21 cellular contexts compared by ENCODE assay signal in genomic region chr15:76229266-76229665, GRCh38.
DNase-seq lines count a peak whose midpoint lies in the region; ATAC-seq, FAIRE-seq and TF ChIP-seq lines count a peak whose summit lies in the region.
"Had no signal": no experiment of that assay in that cellular context is flagged by ENCODE, and none has a peak within 500 bp of the region (broad histone marks: within the 10 kb centered on the region; RNA-seq: fewer than 3 reads in every experiment).

No MANE protein-coding gene starts in this region.

- TF ChIP-seq CTCF in right atrium auricular region (IDR thresholded peaks at IDR 0.05) (no peak), GM12878 (IDR thresholded peaks at IDR 0.05 in 2 of 3, conservative IDR thresholded peaks at IDR 0.05 in 1 of 3; ENCODE audit: control insufficient read depth in 2 of 3, extremely low read depth in 1 of 3, insufficient read depth in 1 of 3, low read depth in 3 of 3, low read length in 3 of 3) (no peak), left ventricle myocardium inferior (IDR thresholded peaks at IDR 0.05; ENCODE audit: borderline replicate concordance) (no peak)

- no peak for FAIRE-seq in GM12878 (lab: Jason Lieb, UNC)
- FAIRE-seq: A204.1, H1 had no signal

- H3K79me2 ChIP-seq in GM12878 (ENCODE audit: control insufficient read depth, insufficient read depth, low read length), result no peaks in the 10 kb centered on the region

- no peak for TF ChIP-seq EP300 in GM12878 (IDR thresholded peaks at IDR 0.05; ENCODE audit: borderline replicate concordance in 1 of 2, control insufficient read depth in 1 of 2, low read depth in 2 of 2, low read length in 2 of 2)

- POLR2A ChIA-PET in GM12878 (lab: Charles Lee), result no interaction called here

- CTCF ChIA-PET in GM12878 (lab: Yijun Ruan, JAX), result no interaction called here

- H3K27me3 ChIP-seq in right atrium auricular region (no peaks in the 10 kb centered on the region), GM12878 (replicated peaks in 1 of 2; ENCODE audit: control insufficient read depth in 2 of 2, insufficient read depth in 2 of 2, low read length in 1 of 2) (no peaks in the 10 kb centered on the region), left ventricle myocardium inferior (ENCODE audit: low read depth) (no peaks in the 10 kb centered on the region)

- H3K4me1 ChIP-seq in right atrium auricular region (no peaks in the 10 kb centered on the region), GM12878 (ENCODE audit: control insufficient read depth, insufficient read depth, low read length) (peaks cover 3% of the 10 kb centered on the region), left ventricle myocardium inferior (peaks cover 5% of the 10 kb centered on the region)

- ATAC-seq in Right ventricle myocardium superior (ENCODE audit: poor library complexity), result peak; percentile 93
- no peak for ATAC-seq in GM12878

- RAD21 ChIA-PET in GM12878 (lab: Charles Lee; ENCODE audit: unreplicated experiment), result no interaction called here

- in situ Hi-C loops in GM12878 (cut with MboI), result no loop called here

- peak overlapping the region in 1 of 2 donors; percentile 59 for H3K27ac ChIP-seq in right atrium auricular region
- no peak overlapping the region for H3K27ac ChIP-seq in GM12878 (ENCODE audit: control insufficient read depth, insufficient read depth)
- H3K27ac ChIP-seq in left ventricle myocardium inferior (replicated peaks), result peak overlapping the region; percentile 70
- H3K27ac ChIP-seq: C4-2B, SK-N-MC had no signal

- BruUV-seq in GM12878 (replicated peaks; lab: Mats Ljungman, UMichigan), result TSS peak; percentile 55

- SMC1A ChIA-PET in GM12878 (lab: Charles Lee; ENCODE audit: uncharacterized antibody, unreplicated experiment), result interaction anchor here (1.6 to 2.1 kb wide), 2 partner anchors 10 to 12 kb away, joined by 3 to 6 read pairs; no protein-coding TSS in a partner anchor

- no peak overlapping the region for H3K9ac ChIP-seq in GM12878 (ENCODE audit: control insufficient read depth, insufficient read depth, low read length)

- no peak overlapping the region for H3K4me2 ChIP-seq in GM12878 (ENCODE audit: control insufficient read depth, insufficient read depth)

- H3K36me3 ChIP-seq in right atrium auricular region (peaks cover 26% of the 10 kb centered on the region), GM12878 (ENCODE audit: control insufficient read depth in 2 of 2, insufficient read depth in 2 of 2, low read length in 1 of 2) (peaks cover 0 to 28% of the 10 kb centered on the region in 2 experiments; a peak in 3 of 4 replicates), left ventricle myocardium inferior (peaks cover 39% of the 10 kb centered on the region)

- H2AFZ ChIP-seq in GM12878 (ENCODE audit: control insufficient read depth, low read depth, low read length), result no peak overlapping the region

- no peak for TF ChIP-seq POLR2A in GM12878 (IDR thresholded peaks at IDR 0.05; ENCODE audit: low read depth, low read length)

- intact Hi-C loops in Right ventricle myocardium superior (cut with DNase I) (no loop called here), GM12878 (cut with micrococcal nuclease; ENCODE audit: unreplicated experiment) (no loop called here), left ventricle myocardium inferior (cut with micrococcal nuclease) (no loop called here)

- H3K9me3 ChIP-seq in right atrium auricular region (no peaks in the 10 kb centered on the region), GM12878 (replicated peaks; ENCODE audit: control insufficient read depth, insufficient read depth, low read length) (no peaks in the 10 kb centered on the region; the same call in 2 of the 3 replicates), left ventricle myocardium inferior (replicated peaks) (no peaks in the 10 kb centered on the region)

- no peaks in the 10 kb centered on the region for H4K20me1 ChIP-seq in GM12878 (ENCODE audit: control insufficient read depth, insufficient read depth)

- 90% methylated on average over 1 of the region's 1 CpG for WGBS in GM12878 (ENCODE audit: insufficient coverage, insufficient replicate concordance, low lambda C conversion rate, missing lambda C conversion rate)

- DNase-seq in Right ventricle myocardium superior (no peak), right atrium auricular region (ENCODE audit: low spot score) (no peak), GM12878 (ENCODE audit: low read depth, low spot score) (no peak), left ventricle myocardium inferior (no peak), foreskin melanocyte (no peak), H4 (ENCODE audit: low spot score) (no peak), NCI-H446 (lab: John Stamatoyannopoulos, UW) (no peak)
- DNase-seq: EL, GF-D8, KBM-7, NCI-H1092, NCI-H146, NCI-H2029, NCI-H226, NCI-H524, NCI-H774, SHP77 treated with DMSO at 0.1 percent for 48 hours had no signal

- H3K4me3 ChIP-seq in right atrium auricular region (no peak overlapping the region), GM12878 (no peak overlapping the region), left ventricle myocardium inferior (no peak overlapping the region)
- H3K4me3 ChIP-seq: SK-N-MC had no signal

- TF ChIP-seq RAD21 in GM12878 (IDR thresholded peaks at IDR 0.05; ENCODE audit: insufficient read depth, low read depth, low read length), result no peak

TF ChIP-seq in GM12878, 131 proteins besides CTCF, POLR2A, EP300 and RAD21:
- no peak for TF ChIP-seq DPF2 (IDR thresholded peaks at IDR 0.05)
